ENCODE assay signal across 9 cellular contexts in the genomic region with DNA sequence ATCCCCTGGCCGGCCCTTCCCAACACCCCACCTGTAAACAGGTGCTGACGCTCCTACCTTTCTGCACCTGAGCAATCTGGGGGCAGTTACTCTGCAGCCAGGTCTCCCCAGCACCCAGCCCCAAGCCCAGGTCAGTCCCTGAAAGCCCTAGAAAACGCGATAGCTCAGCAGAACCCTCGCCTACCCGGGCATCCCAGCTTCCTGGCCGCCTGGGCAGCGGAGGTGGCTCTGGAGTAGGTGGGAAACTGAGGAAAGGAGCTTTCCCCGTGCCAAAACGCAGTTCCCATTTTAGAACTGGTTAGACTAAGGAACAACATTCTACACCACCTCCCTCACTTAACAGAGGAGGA. TPM values are rescaled to one million over a fixed set of nuclear protein-coding genes. Genes with fewer than 3 reads are reported as not detected.
DNase-seq lines count a peak whose midpoint lies in the region; ATAC-seq, FAIRE-seq and TF ChIP-seq lines count a peak whose summit lies in the region.
"Had no signal": no experiment of that assay in that cellular context is flagged by ENCODE, and none has a peak within 500 bp of the region (broad histone marks: within the 10 kb centered on the region; RNA-seq: fewer than 3 reads in every experiment).

No MANE protein-coding gene starts in this region.

- no peak overlapping the region for H3K27ac ChIP-seq in K562 (ENCODE audit: extremely low read depth, low read depth, low read length)
- H3K27ac ChIP-seq in tibial artery: peak overlapping the region; percentile 74 to 79

- TF ChIP-seq RAD21 in K562 (CRISPR knock-in tag; conservative IDR thresholded peaks at IDR 0.05 in 1 of 2, IDR thresholded peaks at IDR 0.05 in 1 of 2): no peak

- H3K27me3 Mint-ChIP-seq in activated CD4-positive, alpha-beta T cell treated with anti-CD3 and anti-CD28 coated beads, Interleukin-2, amount 10 ng/mL, durations not matched to agents 7 days and 5 days: peaks cover 13% of the 10 kb centered on the region

- H3K27ac Mint-ChIP-seq in activated CD4-positive, alpha-beta T cell treated with anti-CD3 and anti-CD28 coated beads, Interleukin-2, amount 10 ng/mL, durations not matched to agents 7 days and 5 days: peak overlapping the region; percentile 82

- no peak for FAIRE-seq in K562 (lab: Jason Lieb, UNC)

- TF ChIP-seq POLR2A in K562 (conservative IDR thresholded peaks at IDR 0.05) (no peak), lower leg skin (IDR thresholded peaks at IDR 0.05) (no peak)

- no peaks in the 10 kb centered on the region for H3K9me1 ChIP-seq in K562 (ENCODE audit: control insufficient read depth, insufficient read depth, low read length)

- H3K4me1 Mint-ChIP-seq in activated CD4-positive, alpha-beta T cell treated with anti-CD3 and anti-CD28 coated beads, Interleukin-2, amount 10 ng/mL, durations not matched to agents 7 days and 5 days: peaks cover 40% of the 10 kb centered on the region

- H3K27me3 ChIP-seq in K562 (ENCODE audit: control insufficient read depth in 2 of 2, insufficient read depth in 2 of 2, low read length in 2 of 2): peaks cover 19 to 33% of the 10 kb centered on the region in 2 experiments
- no peaks in the 10 kb centered on the region for H3K27me3 ChIP-seq in tibial artery

- H3K4me3 Mint-ChIP-seq in activated CD4-positive, alpha-beta T cell treated with anti-CD3 and anti-CD28 coated beads, Interleukin-2, amount 10 ng/mL, durations not matched to agents 7 days and 5 days: peak overlapping the region; percentile 88

- 3% methylated on average over 7 of the region's 10 CpGs for WGBS in K562 (ENCODE audit: insufficient coverage, low coverage, missing lambda C conversion rate)
- 5 to 7% methylated on average over 10 of the region's 10 CpGs for WGBS in lower leg skin, 2 donors

- H2AFZ ChIP-seq in K562 (ENCODE audit: low read depth, low read length): peak overlapping the region; percentile 79

- peak overlapping the region; percentile 57 for H3K4me2 ChIP-seq in K562 (ENCODE audit: insufficient read depth, low read length)

- CTCF ChIA-PET in activated CD4-positive, alpha-beta T cell treated with anti-CD3 and anti-CD28 coated beads, Interleukin-2, amount 10 ng/mL, durations not matched to agents 7 days and 5 days (lab: Charles Lee): interaction anchor here (0.6 to 1.9 kb wide), 4 partner anchors 12 to 116 kb away, joined by 3 to 10 read pairs (median 8); no protein-coding TSS in a partner anchor
- CTCF ChIA-PET in K562 (lab: Yijun Ruan, JAX; ENCODE audit: low intra/inter-chr PET ratio): no interaction called here

- peak overlapping the region in 1 of 2 experiments; percentile 83; a peak in 1 of 4 replicates for H3K9ac ChIP-seq in K562 (ENCODE audit: insufficient read depth in 1 of 2, low read depth in 2 of 2, low read length in 2 of 2)

- TF ChIP-seq EP300 in K562 (IDR thresholded peaks at IDR 0.05; ENCODE audit: low read length): no peak

- peak; percentile 7 for DNase-seq in activated CD4-positive, alpha-beta T cell treated with anti-CD3 and anti-CD28 coated beads, Interleukin-2, amount 10 ng/mL, durations not matched to agents 7 days and 5 days
- DNase-seq in activated CD4-positive, alpha-beta T cell treated with anti-CD3 and anti-CD28 coated beads, Interleukin-2, amount 50 U/mL, for 48 hours: no peak
- DNase-seq in K562 (ENCODE audit: extremely low read depth in 1 of 4, low spot score in 3 of 4) (no peak), lower leg skin (ENCODE audit: low spot score in 2 of 2) (no peak), tibial artery (no peak), OCI-M2 (lab: John Stamatoyannopoulos, UW; ENCODE audit: unreplicated experiment) (no peak), NCI-H446 treated with DMSO at 0.1 percent for 48 hours (lab: John Stamatoyannopoulos, UW) (no peak)

- BruUV-seq in K562 (replicated peaks; lab: Mats Ljungman, UMichigan): no TSS peak

- no peaks in the 10 kb centered on the region for H3K79me2 ChIP-seq in K562 (ENCODE audit: control insufficient read depth, insufficient read depth, low read length)

- H3K9me3 ChIP-seq in K562 (replicated peaks; ENCODE audit: control insufficient read depth, insufficient read depth, low read depth, low read length): no peaks in the 10 kb centered on the region
- no peaks in the 10 kb centered on the region for H3K9me3 ChIP-seq in tibial artery

- no peak for ATAC-seq in K562
- no peak for ATAC-seq in HG03135 (IDR thresholded peaks at IDR 0.05; ENCODE audit: unreplicated experiment)

- H3K4me3 ChIP-seq in K562: peak overlapping the region; percentile 25; the same call in 1 of the 2 replicates
- peak overlapping the region; percentile 22 for H3K4me3 ChIP-seq in lower leg skin (ENCODE audit: low read depth, poor library complexity, severe bottlenecking)
- peak overlapping the region; percentile 67 to 72 for H3K4me3 ChIP-seq in tibial artery

- POLR2A ChIA-PET in activated CD4-positive, alpha-beta T cell treated with anti-CD3 and anti-CD28 coated beads, Interleukin-2, amount 10 ng/mL, durations not matched to agents 7 days and 5 days (lab: Charles Lee): no interaction called here
- POLR2A ChIA-PET in K562 (lab: Yijun Ruan, JAX): no interaction called here

- peaks cover 9 to 10% of the 10 kb centered on the region in 2 experiments; a peak in 3 of 5 replicates for H3K4me1 ChIP-seq in K562 (replicated peaks in 1 of 2; ENCODE audit: control insufficient read depth in 2 of 2, insufficient read depth in 2 of 2, low read length in 2 of 2)
- H3K4me1 ChIP-seq in tibial artery: peaks cover 0 to 36% (median 22%) of the 10 kb centered on the region in 4 donors

- no peaks in the 10 kb centered on the region for H3K36me3 ChIP-seq in K562 (ENCODE audit: control insufficient read depth, insufficient read depth, low read length)
- H3K36me3 ChIP-seq in tibial artery: no peaks in the 10 kb centered on the region

- no peaks in the 10 kb centered on the region for H4K20me1 ChIP-seq in K562 (replicated peaks; ENCODE audit: control insufficient read depth, insufficient read depth, low read length)

- TF ChIP-seq CTCF in K562 (IDR thresholded peaks at IDR 0.05 in 2 of 3, conservative IDR thresholded peaks at IDR 0.05 in 1 of 3; ENCODE audit: insufficient read depth in 2 of 3, low read depth in 1 of 3, low read length in 3 of 3): no peak
- no peak for TF ChIP-seq CTCF in lower leg skin (IDR thresholded peaks at IDR 0.05)
- no peak for TF ChIP-seq CTCF in tibial artery (IDR thresholded peaks at IDR 0.05)

- no peaks in the 10 kb centered on the region for H3K9me3 Mint-ChIP-seq in activated CD4-positive, alpha-beta T cell treated with anti-CD3 and anti-CD28 coated beads, Interleukin-2, amount 10 ng/mL, durations not matched to agents 7 days and 5 days

- intact Hi-C loops in K562 (cut with micrococcal nuclease): no loop called here
- intact Hi-C loops in lower leg skin (cut with DNase I; ENCODE audit: low total_unique reads): no loop called here
- intact Hi-C loops in tibial artery (cut with DNase I; ENCODE audit: low total_unique reads): loop anchor here (5.0 kb wide), 1 partner anchor 118 kb away; no protein-coding TSS in a partner anchor

- no peaks in the 10 kb centered on the region for H3K36me3 Mint-ChIP-seq in activated CD4-positive, alpha-beta T cell treated with anti-CD3 and anti-CD28 coated beads, Interleukin-2, amount 10 ng/mL, durations not matched to agents 7 days and 5 days (ENCODE audit: low read depth)

- in situ Hi-C loops in K562 (cut with MboI): no loop called here

TF ChIP-seq in K562, 482 proteins besides CTCF, POLR2A, EP300 and RAD21 (continues in another document):
- no peak for TF ChIP-seq ZNF830 (CRISPR knock-in tag; IDR thresholded peaks at IDR 0.05)

RNA-seq across cellular contexts. Expression of a gene that starts 0.4 kb away (rescaled TPM):
- total RNA-seq in activated CD4-positive, alpha-beta T cell treated with anti-CD3 and anti-CD28 coated beads, Interleukin-2, amount 10 ng/mL, durations not matched to agents 7 days and 5 days: 10 to 100 TPM; 43.5 to 45.6 TPM
- 0.37 and 0.46 TPM in 2 replicates for total RNA-seq in K562 (2011; cell fraction: chromatin; rRNA removed; ENCODE audit: low replicate concordance)
- total RNA-seq in K562 (2011; cell fraction: nucleolus; rRNA removed): 0.79 TPM in 1 of 2 replicates, not detected in the other
- total RNA-seq in K562 (2011; cell fraction: nucleoplasm; rRNA removed): 0.66 and 1.2 TPM in 2 replicates
- total RNA-seq in K562 (2014; rRNA removed) (0.05 and 0.33 TPM in 2 replicates), K562 (2014; rRNA removed; fragmentation: Illumina TruSeq; extraction: Trizol) (0.26 and 0.55 TPM in 2 replicates), K562 (2015; rRNA removed; fragmentation: Illumina TruSeq; extraction: Trizol) (0.30 and 0.43 TPM in 2 replicates), K562 (2021) (0.35 and 0.36 TPM in 2 replicates), lower leg skin (10 to 100 TPM in 2 of 4 donors, 1 to 10 TPM in 2; 4.2 to 13.2 (median 8.9) TPM)
- polyA plus RNA-seq in K562 (2011; rRNA removed) (0.38 and 0.57 TPM in 2 replicates), K562 (2014; fragmentation: Illumina TruSeq; extraction: Trizol) (0.17 and 0.42 TPM in 2 replicates), K562 (2014; fragmentation: Nextera tagmentation; extraction: Ambion mirVana) (under 1 TPM; 0.06 to 0.07 TPM), K562 (2014; rRNA removed) (0.13 and 0.19 TPM in 2 replicates)
- polyA plus RNA-seq in K562 (2011; cell fraction: cytosol; rRNA removed): 0.04 TPM in 2 replicates
- polyA plus RNA-seq in K562 (2011; cell fraction: nucleus; rRNA removed): 0.67 and 0.91 TPM in 2 replicates
- polyA plus RNA-seq in K562 (2012): 0.30 and 0.36 TPM in 2 replicates
- polyA minus RNA-seq in K562 (2011; rRNA and poly(A)+ RNA removed): 0.42 and 0.60 TPM in 2 replicates
- polyA minus RNA-seq in K562 (2011; cell fraction: cytosol; rRNA and poly(A)+ RNA removed): not detected in 2 replicates
- polyA minus RNA-seq in K562 (2011; cell fraction: nucleus; rRNA and poly(A)+ RNA removed): 0.40 and 1.1 TPM in 2 replicates

RNA-seq across cellular contexts. Expression of a gene that starts 44.7 kb away (rescaled TPM):
- total RNA-seq in activated CD4-positive, alpha-beta T cell treated with anti-CD3 and anti-CD28 coated beads, Interleukin-2, amount 10 ng/mL, durations not matched to agents 7 days and 5 days: not detected
- total RNA-seq in K562 (2011; cell fraction: chromatin; rRNA removed; ENCODE audit: low replicate concordance): not detected in 2 replicates
- total RNA-seq in K562 (2011; cell fraction: nucleolus; rRNA removed): not detected in 2 replicates
- not detected in 2 replicates for total RNA-seq in K562 (2011; cell fraction: nucleoplasm; rRNA removed)
- not detected in 2 replicates for total RNA-seq in K562 (2014; rRNA removed)
- total RNA-seq in K562 (2014; rRNA removed; fragmentation: Illumina TruSeq; extraction: Trizol): not detected in 2 replicates
- not detected in 2 replicates for total RNA-seq in K562 (2015; rRNA removed; fragmentation: Illumina TruSeq; extraction: Trizol)
- total RNA-seq in K562 (2021): not detected in 2 replicates
- polyA plus RNA-seq in K562 (2011; rRNA removed): not detected in 2 replicates
- not detected in 2 replicates for polyA plus RNA-seq in K562 (2011; cell fraction: cytosol; rRNA removed)
- polyA plus RNA-seq in K562 (2011; cell fraction: nucleus; rRNA removed): not detected in 2 replicates
- not detected in 2 replicates for polyA plus RNA-seq in K562 (2012)
- polyA plus RNA-seq in K562 (2014; fragmentation: Illumina TruSeq; extraction: Trizol): not detected in 2 replicates
- polyA plus RNA-seq in K562 (2014; fragmentation: Nextera tagmentation; extraction: Ambion mirVana): not detected
- not detected in 2 replicates for polyA plus RNA-seq in K562 (2014; rRNA removed)
- polyA minus RNA-seq in K562 (2011; rRNA and poly(A)+ RNA removed): not detected in 2 replicates
- polyA minus RNA-seq in K562 (2011; cell fraction: cytosol; rRNA and poly(A)+ RNA removed): not detected in 2 replicates
- polyA minus RNA-seq in K562 (2011; cell fraction: nucleus; rRNA and poly(A)+ RNA removed): not detected in 2 replicates
- not detected for total RNA-seq in lower leg skin
- total RNA-seq: T-helper 1 cell treated with Interleukin-12 subunit alpha and Interleukin-12 subunit beta and Interleukin-4 antibody, amounts not matched to agents 30 ng/mL and 1 ng/mL, for 36 hours had no signal
